1 cellular context compared by ENCODE assay signal in the genomic region with DNA sequence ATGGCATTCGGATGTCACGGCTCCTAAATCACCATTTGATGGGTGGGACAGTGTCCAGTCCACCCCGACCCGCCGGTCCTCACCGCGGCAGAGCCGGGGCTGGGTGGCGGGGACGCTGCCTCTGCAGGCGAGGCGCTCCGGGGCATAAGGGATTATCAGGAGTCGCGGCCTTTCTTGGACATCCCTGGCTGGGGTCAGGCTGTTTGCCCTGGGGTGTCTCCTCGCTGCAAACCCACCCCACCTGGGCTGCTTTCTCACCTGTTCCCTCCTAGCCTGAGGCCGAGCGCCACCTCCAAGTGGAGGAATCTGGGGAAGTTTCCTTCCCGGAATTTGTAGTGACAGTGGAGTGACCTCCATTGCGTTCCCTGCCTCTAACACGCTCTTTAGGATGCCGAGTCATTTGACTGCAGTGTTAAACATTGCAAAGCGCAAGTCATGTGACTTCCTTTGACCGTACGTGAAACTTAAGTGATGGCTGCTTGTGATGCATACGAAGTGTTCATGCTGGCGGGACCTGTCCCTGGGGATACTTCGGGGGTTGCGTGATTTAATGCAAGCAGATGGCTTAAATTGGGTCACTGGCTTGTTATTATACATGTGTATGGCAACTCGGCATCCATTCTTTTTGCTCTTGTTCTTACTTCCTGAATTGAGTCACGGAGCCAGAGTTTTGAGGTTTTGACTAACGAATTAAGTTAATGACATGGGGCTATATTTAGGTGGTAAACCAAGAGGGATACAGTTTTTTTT.
TF ChIP-seq lines count a peak whose summit lies in the region.

No MANE protein-coding gene starts in this region.

TF ChIP-seq in HepG2, 621 proteins besides CTCF, POLR2A, EP300 and RAD21 (continued from another document and continues in another):
- TF ChIP-seq, protein P1, sequence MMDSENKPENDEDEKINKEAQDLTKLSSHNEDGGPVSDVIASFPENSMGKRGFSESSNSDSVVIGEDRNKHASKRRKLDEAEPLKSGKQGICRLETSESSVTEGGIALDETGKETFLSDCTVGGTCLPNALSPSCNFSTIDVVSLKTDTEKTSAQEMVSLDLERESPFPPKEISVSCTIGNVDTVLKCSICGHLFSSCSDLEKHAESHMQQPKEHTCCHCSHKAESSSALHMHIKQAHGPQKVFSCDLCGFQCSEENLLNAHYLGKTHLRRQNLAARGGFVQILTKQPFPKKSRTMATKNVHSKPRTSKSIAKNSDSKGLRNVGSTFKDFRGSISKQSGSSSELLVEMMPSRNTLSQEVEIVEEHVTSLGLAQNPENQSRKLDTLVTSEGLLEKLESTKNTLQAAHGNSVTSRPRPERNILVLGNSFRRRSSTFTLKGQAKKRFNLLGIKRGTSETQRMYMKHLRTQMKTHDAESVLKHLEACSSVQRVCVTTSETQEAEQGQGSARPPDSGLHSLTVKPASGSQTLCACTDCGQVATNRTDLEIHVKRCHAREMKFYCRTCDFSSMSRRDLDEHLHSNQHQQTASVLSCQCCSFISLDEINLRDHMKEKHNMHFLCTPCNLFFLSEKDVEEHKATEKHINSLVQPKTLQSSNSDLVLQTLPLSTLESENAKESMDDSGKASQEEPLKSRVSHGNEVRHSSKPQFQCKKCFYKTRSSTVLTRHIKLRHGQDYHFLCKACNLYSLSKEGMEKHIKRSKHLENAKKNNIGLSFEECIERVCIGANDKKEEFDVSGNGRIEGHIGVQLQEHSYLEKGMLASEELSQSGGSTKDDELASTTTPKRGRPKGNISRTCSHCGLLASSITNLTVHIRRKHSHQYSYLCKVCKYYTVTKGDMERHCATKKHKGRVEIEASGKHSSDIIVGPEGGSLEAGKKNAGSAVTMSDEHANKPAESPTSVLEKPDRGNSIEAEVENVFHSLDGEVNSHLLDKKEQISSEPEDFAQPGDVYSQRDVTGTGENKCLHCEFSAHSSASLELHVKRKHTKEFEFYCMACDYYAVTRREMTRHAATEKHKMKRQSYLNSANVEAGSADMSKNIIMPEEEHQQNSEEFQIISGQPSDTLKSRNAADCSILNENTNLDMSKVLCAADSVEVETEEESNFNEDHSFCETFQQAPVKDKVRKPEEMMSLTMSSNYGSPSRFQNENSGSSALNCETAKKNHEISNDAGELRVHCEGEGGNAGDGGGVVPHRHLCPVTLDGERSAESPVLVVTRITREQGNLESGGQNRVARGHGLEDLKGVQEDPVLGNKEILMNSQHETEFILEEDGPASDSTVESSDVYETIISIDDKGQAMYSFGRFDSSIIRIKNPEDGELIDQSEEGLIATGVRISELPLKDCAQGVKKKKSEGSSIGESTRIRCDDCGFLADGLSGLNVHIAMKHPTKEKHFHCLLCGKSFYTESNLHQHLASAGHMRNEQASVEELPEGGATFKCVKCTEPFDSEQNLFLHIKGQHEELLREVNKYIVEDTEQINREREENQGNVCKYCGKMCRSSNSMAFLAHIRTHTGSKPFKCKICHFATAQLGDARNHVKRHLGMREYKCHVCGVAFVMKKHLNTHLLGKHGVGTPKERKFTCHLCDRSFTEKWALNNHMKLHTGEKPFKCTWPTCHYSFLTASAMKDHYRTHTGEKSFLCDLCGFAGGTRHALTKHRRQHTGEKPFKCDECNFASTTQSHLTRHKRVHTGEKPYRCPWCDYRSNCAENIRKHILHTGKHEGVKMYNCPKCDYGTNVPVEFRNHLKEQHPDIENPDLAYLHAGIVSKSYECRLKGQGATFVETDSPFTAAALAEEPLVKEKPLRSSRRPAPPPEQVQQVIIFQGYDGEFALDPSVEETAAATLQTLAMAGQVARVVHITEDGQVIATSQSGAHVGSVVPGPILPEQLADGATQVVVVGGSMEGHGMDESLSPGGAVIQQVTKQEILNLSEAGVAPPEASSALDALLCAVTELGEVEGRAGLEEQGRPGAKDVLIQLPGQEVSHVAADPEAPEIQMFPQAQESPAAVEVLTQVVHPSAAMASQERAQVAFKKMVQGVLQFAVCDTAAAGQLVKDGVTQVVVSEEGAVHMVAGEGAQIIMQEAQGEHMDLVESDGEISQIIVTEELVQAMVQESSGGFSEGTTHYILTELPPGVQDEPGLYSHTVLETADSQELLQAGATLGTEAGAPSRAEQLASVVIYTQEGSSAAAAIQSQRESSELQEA (CRISPR knock-in tag; IDR thresholded peaks at IDR 0.05; ENCODE audit: not compliant biosample characterization): peak; percentile 78
- TF ChIP-seq KMT2B (CRISPR knock-in tag; IDR thresholded peaks at IDR 0.05) (peak; percentile 63), NFKB2 (CRISPR knock-in tag; IDR thresholded peaks at IDR 0.05; ENCODE audit: borderline replicate concordance) (peak; percentile 64; the same call in 1 of the 2 replicates), ZFY (CRISPR knock-in tag; IDR thresholded peaks at IDR 0.05) (peak; percentile 45; the same call in 1 of the 2 replicates), HNRNPL (IDR thresholded peaks at IDR 0.05; ENCODE audit: low read depth, low read length) (0 out of 2 replicates have a peak, but pooled peaks have one; percentile 8), ZNF766 (CRISPR knock-in tag; IDR thresholded peaks at IDR 0.05; ENCODE audit: borderline replicate concordance) (0 out of 2 replicates have a peak, but pooled peaks have one; percentile 19), TARDBP (CRISPR knock-in tag; IDR thresholded peaks at IDR 0.05) (peak; percentile 46; the same call in 1 of the 2 replicates), ARNTL (CRISPR knock-in tag; IDR thresholded peaks at IDR 0.05) (no peak), CEBPG (CRISPR knock-in tag; IDR thresholded peaks at IDR 0.05) (peak; percentile 50; the same call in 1 of the 2 replicates), STAG1 (CRISPR knock-in tag; IDR thresholded peaks at IDR 0.05) (0 out of 2 replicates have a peak, but pooled peaks have one; percentile 10), CAMTA2 (CRISPR knock-in tag; IDR thresholded peaks at IDR 0.05; ENCODE audit: borderline replicate concordance) (no peak; the same call in 1 of the 2 replicates), SSRP1 (CRISPR knock-in tag; IDR thresholded peaks at IDR 0.05) (peak; percentile 24; the same call in 1 of the 2 replicates), FOXK1 (CRISPR knock-in tag; IDR thresholded peaks at IDR 0.05; ENCODE audit: borderline replicate concordance, low read depth) (peak; percentile 42; the same call in 1 of the 2 replicates), ZNF792 (CRISPR knock-in tag; IDR thresholded peaks at IDR 0.05) (no peak), RNF2 (conservative IDR thresholded peaks at IDR 0.05; ENCODE audit: low read depth) (no peak), MED1 (CRISPR knock-in tag; IDR thresholded peaks at IDR 0.05) (peak; percentile 86), POLR2AphosphoS5 (IDR thresholded peaks at IDR 0.05; ENCODE audit: low read depth, low read length) (peak; percentile 92), ZNF788 (CRISPR knock-in tag; IDR thresholded peaks at IDR 0.05; ENCODE audit: borderline replicate concordance) (peak; percentile 36; the same call in 1 of the 2 replicates), IRX3 (CRISPR knock-in tag; IDR thresholded peaks at IDR 0.05; ENCODE audit: borderline replicate concordance, low read depth) (no peak), CHCHD3 (CRISPR knock-in tag; IDR thresholded peaks at IDR 0.05) (no peak), BCL6 (CRISPR knock-in tag; IDR thresholded peaks at IDR 0.05) (peak; percentile 35; the same call in 1 of the 2 replicates), BORCS8-MEF2B (CRISPR knock-in tag; IDR thresholded peaks at IDR 0.05) (no peak)
- TF ChIP-seq, protein P2, sequence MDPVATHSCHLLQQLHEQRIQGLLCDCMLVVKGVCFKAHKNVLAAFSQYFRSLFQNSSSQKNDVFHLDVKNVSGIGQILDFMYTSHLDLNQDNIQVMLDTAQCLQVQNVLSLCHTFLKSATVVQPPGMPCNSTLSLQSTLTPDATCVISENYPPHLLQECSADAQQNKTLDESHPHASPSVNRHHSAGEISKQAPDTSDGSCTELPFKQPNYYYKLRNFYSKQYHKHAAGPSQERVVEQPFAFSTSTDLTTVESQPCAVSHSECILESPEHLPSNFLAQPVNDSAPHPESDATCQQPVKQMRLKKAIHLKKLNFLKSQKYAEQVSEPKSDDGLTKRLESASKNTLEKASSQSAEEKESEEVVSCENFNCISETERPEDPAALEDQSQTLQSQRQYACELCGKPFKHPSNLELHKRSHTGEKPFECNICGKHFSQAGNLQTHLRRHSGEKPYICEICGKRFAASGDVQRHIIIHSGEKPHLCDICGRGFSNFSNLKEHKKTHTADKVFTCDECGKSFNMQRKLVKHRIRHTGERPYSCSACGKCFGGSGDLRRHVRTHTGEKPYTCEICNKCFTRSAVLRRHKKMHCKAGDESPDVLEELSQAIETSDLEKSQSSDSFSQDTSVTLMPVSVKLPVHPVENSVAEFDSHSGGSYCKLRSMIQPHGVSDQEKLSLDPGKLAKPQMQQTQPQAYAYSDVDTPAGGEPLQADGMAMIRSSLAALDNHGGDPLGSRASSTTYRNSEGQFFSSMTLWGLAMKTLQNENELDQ (CRISPR knock-in tag; IDR thresholded peaks at IDR 0.05; ENCODE audit: borderline replicate concordance): no peak
- TF ChIP-seq, protein P3, sequence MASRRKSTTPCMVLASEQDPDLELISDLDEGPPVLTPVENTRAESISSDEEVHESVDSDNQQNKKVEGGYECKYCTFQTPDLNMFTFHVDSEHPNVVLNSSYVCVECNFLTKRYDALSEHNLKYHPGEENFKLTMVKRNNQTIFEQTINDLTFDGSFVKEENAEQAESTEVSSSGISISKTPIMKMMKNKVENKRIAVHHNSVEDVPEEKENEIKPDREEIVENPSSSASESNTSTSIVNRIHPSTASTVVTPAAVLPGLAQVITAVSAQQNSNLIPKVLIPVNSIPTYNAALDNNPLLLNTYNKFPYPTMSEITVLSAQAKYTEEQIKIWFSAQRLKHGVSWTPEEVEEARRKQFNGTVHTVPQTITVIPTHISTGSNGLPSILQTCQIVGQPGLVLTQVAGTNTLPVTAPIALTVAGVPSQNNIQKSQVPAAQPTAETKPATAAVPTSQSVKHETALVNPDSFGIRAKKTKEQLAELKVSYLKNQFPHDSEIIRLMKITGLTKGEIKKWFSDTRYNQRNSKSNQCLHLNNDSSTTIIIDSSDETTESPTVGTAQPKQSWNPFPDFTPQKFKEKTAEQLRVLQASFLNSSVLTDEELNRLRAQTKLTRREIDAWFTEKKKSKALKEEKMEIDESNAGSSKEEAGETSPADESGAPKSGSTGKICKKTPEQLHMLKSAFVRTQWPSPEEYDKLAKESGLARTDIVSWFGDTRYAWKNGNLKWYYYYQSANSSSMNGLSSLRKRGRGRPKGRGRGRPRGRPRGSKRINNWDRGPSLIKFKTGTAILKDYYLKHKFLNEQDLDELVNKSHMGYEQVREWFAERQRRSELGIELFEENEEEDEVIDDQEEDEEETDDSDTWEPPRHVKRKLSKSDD (CRISPR knock-in tag; IDR thresholded peaks at IDR 0.05; ENCODE audit: low read depth): peak; percentile 82; the same call in 1 of the 2 replicates
- TF ChIP-seq, protein P4, sequence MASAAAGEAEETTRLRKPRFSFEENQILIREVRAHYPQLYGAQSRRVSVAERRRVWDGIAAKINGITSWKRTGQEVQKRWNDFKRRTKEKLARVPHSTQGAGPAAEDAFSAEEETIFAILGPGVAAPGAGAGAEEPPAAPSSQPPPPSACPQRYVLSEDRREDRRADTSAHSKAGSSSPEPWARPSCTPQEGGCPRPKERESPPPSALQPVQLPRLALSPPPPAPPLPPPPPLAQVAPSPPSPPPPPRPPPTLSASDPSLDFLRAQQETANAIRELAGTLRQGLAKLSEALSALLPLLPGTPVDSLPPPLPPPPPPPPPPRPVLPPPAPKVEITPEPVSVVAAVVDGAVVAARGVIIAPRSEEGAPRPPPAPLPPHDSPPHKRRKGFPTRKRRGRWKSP (CRISPR knock-in tag; IDR thresholded peaks at IDR 0.05): 0 out of 2 replicates have a peak, but pooled peaks have one; percentile 9
- TF ChIP-seq, protein P5, sequence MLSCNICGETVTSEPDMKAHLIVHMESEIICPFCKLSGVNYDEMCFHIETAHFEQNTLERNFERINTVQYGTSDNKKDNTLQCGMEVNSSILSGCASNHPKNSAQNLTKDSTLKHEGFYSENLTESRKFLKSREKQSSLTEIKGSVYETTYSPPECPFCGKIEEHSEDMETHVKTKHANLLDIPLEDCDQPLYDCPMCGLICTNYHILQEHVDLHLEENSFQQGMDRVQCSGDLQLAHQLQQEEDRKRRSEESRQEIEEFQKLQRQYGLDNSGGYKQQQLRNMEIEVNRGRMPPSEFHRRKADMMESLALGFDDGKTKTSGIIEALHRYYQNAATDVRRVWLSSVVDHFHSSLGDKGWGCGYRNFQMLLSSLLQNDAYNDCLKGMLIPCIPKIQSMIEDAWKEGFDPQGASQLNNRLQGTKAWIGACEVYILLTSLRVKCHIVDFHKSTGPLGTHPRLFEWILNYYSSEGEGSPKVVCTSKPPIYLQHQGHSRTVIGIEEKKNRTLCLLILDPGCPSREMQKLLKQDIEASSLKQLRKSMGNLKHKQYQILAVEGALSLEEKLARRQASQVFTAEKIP (CRISPR knock-in tag; IDR thresholded peaks at IDR 0.05; ENCODE audit: borderline replicate concordance): no peak
- TF ChIP-seq, protein P6, sequence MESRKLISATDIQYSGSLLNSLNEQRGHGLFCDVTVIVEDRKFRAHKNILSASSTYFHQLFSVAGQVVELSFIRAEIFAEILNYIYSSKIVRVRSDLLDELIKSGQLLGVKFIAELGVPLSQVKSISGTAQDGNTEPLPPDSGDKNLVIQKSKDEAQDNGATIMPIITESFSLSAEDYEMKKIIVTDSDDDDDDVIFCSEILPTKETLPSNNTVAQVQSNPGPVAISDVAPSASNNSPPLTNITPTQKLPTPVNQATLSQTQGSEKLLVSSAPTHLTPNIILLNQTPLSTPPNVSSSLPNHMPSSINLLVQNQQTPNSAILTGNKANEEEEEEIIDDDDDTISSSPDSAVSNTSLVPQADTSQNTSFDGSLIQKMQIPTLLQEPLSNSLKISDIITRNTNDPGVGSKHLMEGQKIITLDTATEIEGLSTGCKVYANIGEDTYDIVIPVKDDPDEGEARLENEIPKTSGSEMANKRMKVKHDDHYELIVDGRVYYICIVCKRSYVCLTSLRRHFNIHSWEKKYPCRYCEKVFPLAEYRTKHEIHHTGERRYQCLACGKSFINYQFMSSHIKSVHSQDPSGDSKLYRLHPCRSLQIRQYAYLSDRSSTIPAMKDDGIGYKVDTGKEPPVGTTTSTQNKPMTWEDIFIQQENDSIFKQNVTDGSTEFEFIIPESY (CRISPR knock-in tag; IDR thresholded peaks at IDR 0.05): no peak
- TF ChIP-seq, protein P7, sequence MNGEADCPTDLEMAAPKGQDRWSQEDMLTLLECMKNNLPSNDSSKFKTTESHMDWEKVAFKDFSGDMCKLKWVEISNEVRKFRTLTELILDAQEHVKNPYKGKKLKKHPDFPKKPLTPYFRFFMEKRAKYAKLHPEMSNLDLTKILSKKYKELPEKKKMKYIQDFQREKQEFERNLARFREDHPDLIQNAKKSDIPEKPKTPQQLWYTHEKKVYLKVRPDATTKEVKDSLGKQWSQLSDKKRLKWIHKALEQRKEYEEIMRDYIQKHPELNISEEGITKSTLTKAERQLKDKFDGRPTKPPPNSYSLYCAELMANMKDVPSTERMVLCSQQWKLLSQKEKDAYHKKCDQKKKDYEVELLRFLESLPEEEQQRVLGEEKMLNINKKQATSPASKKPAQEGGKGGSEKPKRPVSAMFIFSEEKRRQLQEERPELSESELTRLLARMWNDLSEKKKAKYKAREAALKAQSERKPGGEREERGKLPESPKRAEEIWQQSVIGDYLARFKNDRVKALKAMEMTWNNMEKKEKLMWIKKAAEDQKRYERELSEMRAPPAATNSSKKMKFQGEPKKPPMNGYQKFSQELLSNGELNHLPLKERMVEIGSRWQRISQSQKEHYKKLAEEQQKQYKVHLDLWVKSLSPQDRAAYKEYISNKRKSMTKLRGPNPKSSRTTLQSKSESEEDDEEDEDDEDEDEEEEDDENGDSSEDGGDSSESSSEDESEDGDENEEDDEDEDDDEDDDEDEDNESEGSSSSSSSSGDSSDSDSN (CRISPR knock-in tag; IDR thresholded peaks at IDR 0.05): 0 out of 2 replicates have a peak, but pooled peaks have one; percentile 25
